9 cellular contexts compared by ENCODE assay signal in genomic region chr7:102592477-102593017, GRCh38. TPM values are rescaled to one million over a fixed set of nuclear protein-coding genes. Genes with fewer than 3 reads are reported as not detected.
A peak's percentile ranks its signal among the peaks of the same experiment; 100 is the strongest.
DNase-seq lines count a peak whose midpoint lies in the region; ATAC-seq, FAIRE-seq and TF ChIP-seq lines count a peak whose summit lies in the region.
"Not testable (repeated sequence)": the region's sequence is repeated elsewhere in the genome, so short reads cannot be mapped to it uniquely, and the experiment has no call there.
"Had no signal": no experiment of that assay in that cellular context is flagged by ENCODE, and none has a peak within 500 bp of the region (broad histone marks: within the 10 kb centered on the region; RNA-seq: fewer than 3 reads in every experiment).

No MANE protein-coding gene starts in this region.

- intact Hi-C loops in CD4-positive, alpha-beta memory T cell (cut with micrococcal nuclease); activated CD4-positive, alpha-beta T cell treated with anti-CD3 and anti-CD28 coated beads, Interleukin-2, amount 10 ng/mL, durations not matched to agents 24 days and 14 days (cut with micrococcal nuclease); K562 (cut with micrococcal nuclease); lower leg skin (cut with DNase I; ENCODE audit: low total_unique reads): not testable (repeated sequence)

- not testable (repeated sequence) for H3K9me3 Mint-ChIP-seq in CD4-positive, alpha-beta memory T cell; activated CD4-positive, alpha-beta T cell treated with anti-CD3 and anti-CD28 coated beads, Interleukin-2, amount 10 ng/mL, durations not matched to agents 24 days and 14 days

- H3K27me3 ChIP-seq in CD4-positive, alpha-beta memory T cell (ENCODE audit: insufficient read depth, low read length); K562 (ENCODE audit: control insufficient read depth in 2 of 2, insufficient read depth in 2 of 2, low read length in 2 of 2): not testable (repeated sequence)

- H3K9ac ChIP-seq in K562 (ENCODE audit: insufficient read depth in 1 of 2, low read depth in 2 of 2, low read length in 2 of 2): not testable (repeated sequence)

- TF ChIP-seq RAD21 in K562 (CRISPR knock-in tag; conservative IDR thresholded peaks at IDR 0.05 in 1 of 2, IDR thresholded peaks at IDR 0.05 in 1 of 2): not testable (repeated sequence)

- CTCF ChIA-PET in CD4-positive, alpha-beta memory T cell (lab: Charles Lee; ENCODE audit: partially characterized antibody); K562 (lab: Yijun Ruan, JAX; ENCODE audit: low intra/inter-chr PET ratio): not testable (repeated sequence)

- not testable (repeated sequence) for H4K20me1 ChIP-seq in K562 (replicated peaks; ENCODE audit: control insufficient read depth, insufficient read depth, low read length)

- 0% methylated on average over 6 of the region's 26 CpGs for WGBS in K562 (ENCODE audit: insufficient coverage, low coverage, missing lambda C conversion rate)
- WGBS in lower leg skin, 2 donors: 28 to 34% methylated on average over 11 of the region's 26 CpGs

- H3K36me3 Mint-ChIP-seq in CD4-positive, alpha-beta memory T cell; activated CD4-positive, alpha-beta T cell treated with anti-CD3 and anti-CD28 coated beads, Interleukin-2, amount 10 ng/mL, durations not matched to agents 24 days and 14 days (ENCODE audit: low read depth): not testable (repeated sequence)

- TF ChIP-seq CTCF in K562 (IDR thresholded peaks at IDR 0.05 in 2 of 3, conservative IDR thresholded peaks at IDR 0.05 in 1 of 3; ENCODE audit: insufficient read depth in 2 of 3, low read depth in 1 of 3, low read length in 3 of 3); lower leg skin (IDR thresholded peaks at IDR 0.05): not testable (repeated sequence)

- H3K9me3 ChIP-seq in CD4-positive, alpha-beta memory T cell (ENCODE audit: control insufficient read depth in 1 of 2, low read length in 2 of 2); K562 (replicated peaks; ENCODE audit: control insufficient read depth, insufficient read depth, low read depth, low read length): not testable (repeated sequence)

- in situ Hi-C loops in K562 (cut with MboI): not testable (repeated sequence)

- H3K4me1 ChIP-seq in CD4-positive, alpha-beta memory T cell (ENCODE audit: insufficient read depth, low read length); K562 (replicated peaks in 1 of 2; ENCODE audit: control insufficient read depth in 2 of 2, insufficient read depth in 2 of 2, low read length in 2 of 2): not testable (repeated sequence)

- not testable (repeated sequence) for H3K27ac Mint-ChIP-seq in CD4-positive, alpha-beta memory T cell; activated CD4-positive, alpha-beta T cell treated with anti-CD3 and anti-CD28 coated beads, Interleukin-2, amount 10 ng/mL, durations not matched to agents 24 days and 14 days

- not testable (repeated sequence) for H3K27ac ChIP-seq in CD4-positive, alpha-beta memory T cell (ENCODE audit: low read depth, low read length); K562 (ENCODE audit: extremely low read depth, low read depth, low read length)

- TF ChIP-seq EP300 in K562 (IDR thresholded peaks at IDR 0.05; ENCODE audit: low read length): not testable (repeated sequence)

- not testable (repeated sequence) for H3K36me3 ChIP-seq in CD4-positive, alpha-beta memory T cell (ENCODE audit: insufficient read depth, low read length); K562 (ENCODE audit: control insufficient read depth, insufficient read depth, low read length)

- not testable (repeated sequence) for H3K9me1 ChIP-seq in K562 (ENCODE audit: control insufficient read depth, insufficient read depth, low read length)

- not testable (repeated sequence) for H3K79me2 ChIP-seq in K562 (ENCODE audit: control insufficient read depth, insufficient read depth, low read length)

- H3K4me3 Mint-ChIP-seq in CD4-positive, alpha-beta memory T cell; activated CD4-positive, alpha-beta T cell treated with anti-CD3 and anti-CD28 coated beads, Interleukin-2, amount 10 ng/mL, durations not matched to agents 24 days and 14 days: not testable (repeated sequence)

- FAIRE-seq in K562 (lab: Jason Lieb, UNC): not testable (repeated sequence)

- ATAC-seq in GM19455 (IDR thresholded peaks at IDR 0.05; ENCODE audit: unreplicated experiment) (peak; percentile 70), HG02798 (IDR thresholded peaks at IDR 0.05; ENCODE audit: poor library complexity, unreplicated experiment) (peak; percentile 57), HG03442 (IDR thresholded peaks at IDR 0.05; ENCODE audit: unreplicated experiment) (peak; percentile 54), K562 (peak; percentile 89)

- DNase-seq in CD4-positive, alpha-beta memory T cell: peak; percentile 40 to 77 (median 49)
- DNase-seq in activated CD4-positive, alpha-beta T cell treated with anti-CD3 and anti-CD28 coated beads, Interleukin-2, amount 10 ng/mL, durations not matched to agents 24 days and 14 days: peak; percentile 70
- not testable (repeated sequence) for DNase-seq in K562 (ENCODE audit: extremely low read depth in 1 of 4, low spot score in 3 of 4)
- DNase-seq in lower leg skin (ENCODE audit: low spot score in 2 of 2): peak; percentile 67 to 87
- peak; percentile 1 for DNase-seq in stimulated activated CD8-positive, alpha-beta memory T cell treated with anti-CD3 and anti-CD28 coated beads, Interleukin-12 subunit alpha, Interleukin-12 subunit beta, amount 100 ng/mL, for 24 hours (ENCODE audit: extremely low read depth)

- H2AFZ ChIP-seq in K562 (ENCODE audit: low read depth, low read length): not testable (repeated sequence)

- BruUV-seq in K562 (replicated peaks; lab: Mats Ljungman, UMichigan): not testable (repeated sequence)

- not testable (repeated sequence) for H3K4me2 ChIP-seq in K562 (ENCODE audit: insufficient read depth, low read length)

- H3K4me1 Mint-ChIP-seq in CD4-positive, alpha-beta memory T cell; activated CD4-positive, alpha-beta T cell treated with anti-CD3 and anti-CD28 coated beads, Interleukin-2, amount 10 ng/mL, durations not matched to agents 24 days and 14 days: not testable (repeated sequence)

- H3K27me3 Mint-ChIP-seq in CD4-positive, alpha-beta memory T cell; activated CD4-positive, alpha-beta T cell treated with anti-CD3 and anti-CD28 coated beads, Interleukin-2, amount 10 ng/mL, durations not matched to agents 24 days and 14 days: not testable (repeated sequence)

- POLR2A ChIA-PET in CD4-positive, alpha-beta memory T cell (lab: Charles Lee; ENCODE audit: partially characterized antibody); K562 (lab: Yijun Ruan, JAX): not testable (repeated sequence)

- TF ChIP-seq POLR2A in K562 (conservative IDR thresholded peaks at IDR 0.05); lower leg skin (IDR thresholded peaks at IDR 0.05): not testable (repeated sequence)

- H3K4me3 ChIP-seq in CD4-positive, alpha-beta memory T cell (ENCODE audit: low read length in 2 of 2); K562; lower leg skin (ENCODE audit: low read depth, poor library complexity, severe bottlenecking): not testable (repeated sequence)

RNA-seq across cellular contexts. Expression of gene POLR2J3, which starts 20.2 kb away (rescaled TPM):
- 100 to 1,000 TPM in 1 of 2 experiments, 10 to 100 TPM in 1; 94.1 to 119 TPM for total RNA-seq in CD4-positive, alpha-beta memory T cell
- 10 to 100 TPM; 21.0 to 58.9 TPM for polyA plus RNA-seq in CD4-positive, alpha-beta memory T cell
- 49.3 and 50.9 TPM in 2 replicates for total RNA-seq in activated CD4-positive, alpha-beta T cell treated with anti-CD3 and anti-CD28 coated beads, Interleukin-2, amount 10 ng/mL, durations not matched to agents 24 days and 14 days
- total RNA-seq in K562 (2011; cell fraction: chromatin; rRNA removed; ENCODE audit: low replicate concordance): 669 and 806 TPM in 2 replicates
- total RNA-seq in K562 (2011; cell fraction: nucleolus; rRNA removed): 366 and 414 TPM in 2 replicates
- 540 and 610 TPM in 2 replicates for total RNA-seq in K562 (2011; cell fraction: nucleoplasm; rRNA removed)
- total RNA-seq in K562 (2014; rRNA removed) (30.9 and 39.3 TPM in 2 replicates), K562 (2014; rRNA removed; fragmentation: Illumina TruSeq; extraction: Trizol) (112 and 146 TPM in 2 replicates), K562 (2015; rRNA removed; fragmentation: Illumina TruSeq; extraction: Trizol) (121 and 126 TPM in 2 replicates), K562 (2021) (35.4 and 35.5 TPM in 2 replicates), lower leg skin (10 to 100 TPM in 3 of 4 donors, 1 to 10 TPM in 1; 5.8 to 21.0 (median 15.9) TPM)
- polyA plus RNA-seq in K562 (2011; rRNA removed) (58.5 and 107 TPM in 2 replicates), K562 (2014; fragmentation: Illumina TruSeq; extraction: Trizol) (114 and 170 TPM in 2 replicates), K562 (2014; fragmentation: Nextera tagmentation; extraction: Ambion mirVana) (10 to 100 TPM; 59.6 to 62.9 TPM), K562 (2014; rRNA removed) (38.5 and 44.8 TPM in 2 replicates)
- polyA plus RNA-seq in K562 (2011; cell fraction: cytosol; rRNA removed): 39.7 and 49.1 TPM in 2 replicates
- polyA plus RNA-seq in K562 (2011; cell fraction: nucleus; rRNA removed): 127 and 175 TPM in 2 replicates
- 56.0 and 88.4 TPM in 2 replicates for polyA plus RNA-seq in K562 (2012)
- 79.3 and 93.4 TPM in 2 replicates for polyA minus RNA-seq in K562 (2011; rRNA and poly(A)+ RNA removed)
- 19.3 and 26.9 TPM in 2 replicates for polyA minus RNA-seq in K562 (2011; cell fraction: cytosol; rRNA and poly(A)+ RNA removed)
- 143 and 182 TPM in 2 replicates for polyA minus RNA-seq in K562 (2011; cell fraction: nucleus; rRNA and poly(A)+ RNA removed)

RNA-seq across cellular contexts. Expression of gene RASA4, which starts 24.0 kb away (rescaled TPM):
- total RNA-seq in CD4-positive, alpha-beta memory T cell: 10 to 100 TPM; 37.8 to 43.3 TPM
- polyA plus RNA-seq in CD4-positive, alpha-beta memory T cell: 10 to 100 TPM in 1 of 2 donors, 1 to 10 TPM in 1; 7.7 to 24.3 TPM
- 52.8 and 54.1 TPM in 2 replicates for total RNA-seq in activated CD4-positive, alpha-beta T cell treated with anti-CD3 and anti-CD28 coated beads, Interleukin-2, amount 10 ng/mL, durations not matched to agents 24 days and 14 days
- 42.6 and 152 TPM in 2 replicates for total RNA-seq in K562 (2011; cell fraction: chromatin; rRNA removed; ENCODE audit: low replicate concordance)
- 83.8 and 91.7 TPM in 2 replicates for total RNA-seq in K562 (2011; cell fraction: nucleolus; rRNA removed)
- total RNA-seq in K562 (2011; cell fraction: nucleoplasm; rRNA removed): 49.6 and 54.0 TPM in 2 replicates
- 4.6 and 5.8 TPM in 2 replicates for total RNA-seq in K562 (2014; rRNA removed)
- 0.99 and 1.4 TPM in 2 replicates for total RNA-seq in K562 (2014; rRNA removed; fragmentation: Illumina TruSeq; extraction: Trizol)
- total RNA-seq in K562 (2015; rRNA removed; fragmentation: Illumina TruSeq; extraction: Trizol): 1.9 and 2.8 TPM in 2 replicates
- total RNA-seq in K562 (2021): 7.7 and 10.9 TPM in 2 replicates
- polyA plus RNA-seq in K562 (2011; rRNA removed): 4.8 and 7.7 TPM in 2 replicates
- polyA plus RNA-seq in K562 (2011; cell fraction: cytosol; rRNA removed): 6.1 and 7.5 TPM in 2 replicates
- 27.4 and 60.3 TPM in 2 replicates for polyA plus RNA-seq in K562 (2011; cell fraction: nucleus; rRNA removed)
- polyA plus RNA-seq in K562 (2012): 6.3 and 11.2 TPM in 2 replicates
- polyA plus RNA-seq in K562 (2014; fragmentation: Illumina TruSeq; extraction: Trizol): 2.8 and 4.3 TPM in 2 replicates
- under 1 TPM; 0.36 to 0.52 TPM for polyA plus RNA-seq in K562 (2014; fragmentation: Nextera tagmentation; extraction: Ambion mirVana)
- 6.1 and 8.7 TPM in 2 replicates for polyA plus RNA-seq in K562 (2014; rRNA removed)
- 9.8 and 18.0 TPM in 2 replicates for polyA minus RNA-seq in K562 (2011; rRNA and poly(A)+ RNA removed)
- polyA minus RNA-seq in K562 (2011; cell fraction: cytosol; rRNA and poly(A)+ RNA removed): 8.4 and 12.8 TPM in 2 replicates
- polyA minus RNA-seq in K562 (2011; cell fraction: nucleus; rRNA and poly(A)+ RNA removed): 23.4 and 27.2 TPM in 2 replicates
- total RNA-seq in lower leg skin: 10 to 100 TPM; 12.9 to 32.0 (median 26.2) TPM

RNA-seq across cellular contexts. Expression of gene SPDYE2, which starts 41.5 kb away (rescaled TPM):
- total RNA-seq in CD4-positive, alpha-beta memory T cell: under 1 TPM; 0.20 to 0.28 TPM
- polyA plus RNA-seq in CD4-positive, alpha-beta memory T cell: 1 to 10 TPM in 1 of 2 donors, not detected in 1; 1.7 TPM
- total RNA-seq in activated CD4-positive, alpha-beta T cell treated with anti-CD3 and anti-CD28 coated beads, Interleukin-2, amount 10 ng/mL, durations not matched to agents 24 days and 14 days: 0.19 TPM in 1 of 2 replicates, not detected in the other
- 0.37 TPM in 1 of 2 replicates, not detected in the other for total RNA-seq in K562 (2011; cell fraction: chromatin; rRNA removed; ENCODE audit: low replicate concordance)
- not detected in 2 replicates for total RNA-seq in K562 (2011; cell fraction: nucleolus; rRNA removed)
- total RNA-seq in K562 (2011; cell fraction: nucleoplasm; rRNA removed): not detected in 2 replicates
- not detected in 2 replicates for total RNA-seq in K562 (2014; rRNA removed)
- not detected in 2 replicates for total RNA-seq in K562 (2014; rRNA removed; fragmentation: Illumina TruSeq; extraction: Trizol)
- total RNA-seq in K562 (2015; rRNA removed; fragmentation: Illumina TruSeq; extraction: Trizol): not detected in 2 replicates
- total RNA-seq in K562 (2021): not detected in 2 replicates
- not detected in 2 replicates for polyA plus RNA-seq in K562 (2011; rRNA removed)
- polyA plus RNA-seq in K562 (2011; cell fraction: cytosol; rRNA removed): not detected in 2 replicates
- polyA plus RNA-seq in K562 (2011; cell fraction: nucleus; rRNA removed): not detected in 2 replicates
- polyA plus RNA-seq in K562 (2012): 1.2 and 2.4 TPM in 2 replicates
- not detected in 2 replicates for polyA plus RNA-seq in K562 (2014; fragmentation: Illumina TruSeq; extraction: Trizol)
- polyA plus RNA-seq in K562 (2014; fragmentation: Nextera tagmentation; extraction: Ambion mirVana): under 1 TPM; 0.34 to 0.76 TPM
- not detected in 2 replicates for polyA plus RNA-seq in K562 (2014; rRNA removed)
- not detected in 2 replicates for polyA minus RNA-seq in K562 (2011; rRNA and poly(A)+ RNA removed)
- polyA minus RNA-seq in K562 (2011; cell fraction: cytosol; rRNA and poly(A)+ RNA removed): not detected in 2 replicates
- not detected in 2 replicates for polyA minus RNA-seq in K562 (2011; cell fraction: nucleus; rRNA and poly(A)+ RNA removed)
- under 1 TPM in 1 of 4 donors, not detected in 3; 0.39 TPM for total RNA-seq in lower leg skin
- total RNA-seq: RPMI7951 had no signal

RNA-seq across cellular contexts. Expression of gene UPK3BL2, which starts 49.1 kb away (rescaled TPM):
- total RNA-seq in CD4-positive, alpha-beta memory T cell: 10 to 100 TPM; 46.0 to 51.1 TPM
- 1 to 10 TPM in 1 of 2 donors, under 1 TPM in 1; 0.94 to 5.5 TPM for polyA plus RNA-seq in CD4-positive, alpha-beta memory T cell
- total RNA-seq in activated CD4-positive, alpha-beta T cell treated with anti-CD3 and anti-CD28 coated beads, Interleukin-2, amount 10 ng/mL, durations not matched to agents 24 days and 14 days: 14.1 and 19.2 TPM in 2 replicates
- 59.6 and 142 TPM in 2 replicates for total RNA-seq in K562 (2011; cell fraction: chromatin; rRNA removed; ENCODE audit: low replicate concordance)
- 57.0 and 58.6 TPM in 2 replicates for total RNA-seq in K562 (2011; cell fraction: nucleolus; rRNA removed)
- 63.1 and 82.7 TPM in 2 replicates for total RNA-seq in K562 (2011; cell fraction: nucleoplasm; rRNA removed)
- 5.6 and 9.1 TPM in 2 replicates for total RNA-seq in K562 (2014; rRNA removed)
- 3.4 and 3.7 TPM in 2 replicates for total RNA-seq in K562 (2014; rRNA removed; fragmentation: Illumina TruSeq; extraction: Trizol)
- total RNA-seq in K562 (2015; rRNA removed; fragmentation: Illumina TruSeq; extraction: Trizol): 7.7 and 7.8 TPM in 2 replicates
- 17.0 and 17.6 TPM in 2 replicates for total RNA-seq in K562 (2021)
- 6.0 and 9.1 TPM in 2 replicates for polyA plus RNA-seq in K562 (2011; rRNA removed)
- polyA plus RNA-seq in K562 (2011; cell fraction: cytosol; rRNA removed): 4.2 and 12.3 TPM in 2 replicates
- 38.0 and 69.8 TPM in 2 replicates for polyA plus RNA-seq in K562 (2011; cell fraction: nucleus; rRNA removed)
- 5.3 and 17.9 TPM in 2 replicates for polyA plus RNA-seq in K562 (2012)
- polyA plus RNA-seq in K562 (2014; fragmentation: Illumina TruSeq; extraction: Trizol): 7.9 and 11.4 TPM in 2 replicates
- polyA plus RNA-seq in K562 (2014; fragmentation: Nextera tagmentation; extraction: Ambion mirVana): under 1 TPM in 1 of 2 experiments, not detected in 1; 0.77 TPM
- 24.8 and 26.1 TPM in 2 replicates for polyA plus RNA-seq in K562 (2014; rRNA removed)
- polyA minus RNA-seq in K562 (2011; rRNA and poly(A)+ RNA removed): 1.1 and 3.8 TPM in 2 replicates
- 2.5 and 7.6 TPM in 2 replicates for polyA minus RNA-seq in K562 (2011; cell fraction: cytosol; rRNA and poly(A)+ RNA removed)
- polyA minus RNA-seq in K562 (2011; cell fraction: nucleus; rRNA and poly(A)+ RNA removed): 4.0 and 5.5 TPM in 2 replicates
- total RNA-seq in lower leg skin: 10 to 100 TPM in 1 of 4 donors, 1 to 10 TPM in 3; 2.0 to 22.0 (median 5.2) TPM
- total RNA-seq: RPMI7951 had no signal

RNA-seq across cellular contexts. Expression of gene UPK3BL1, which starts 50.0 kb away (rescaled TPM):
- total RNA-seq in CD4-positive, alpha-beta memory T cell: 10 to 100 TPM; 43.3 to 46.3 TPM
- polyA plus RNA-seq in CD4-positive, alpha-beta memory T cell: 10 to 100 TPM; 20.1 to 26.8 TPM
- 14.4 and 23.0 TPM in 2 replicates for total RNA-seq in activated CD4-positive, alpha-beta T cell treated with anti-CD3 and anti-CD28 coated beads, Interleukin-2, amount 10 ng/mL, durations not matched to agents 24 days and 14 days
- 81.0 and 155 TPM in 2 replicates for total RNA-seq in K562 (2011; cell fraction: chromatin; rRNA removed; ENCODE audit: low replicate concordance)
- total RNA-seq in K562 (2011; cell fraction: nucleolus; rRNA removed): 96.3 and 106 TPM in 2 replicates
- total RNA-seq in K562 (2011; cell fraction: nucleoplasm; rRNA removed): 109 and 126 TPM in 2 replicates
- 14.0 and 23.2 TPM in 2 replicates for total RNA-seq in K562 (2014; rRNA removed)
- total RNA-seq in K562 (2014; rRNA removed; fragmentation: Illumina TruSeq; extraction: Trizol): 9.9 and 13.1 TPM in 2 replicates
- 21.7 and 23.5 TPM in 2 replicates for total RNA-seq in K562 (2015; rRNA removed; fragmentation: Illumina TruSeq; extraction: Trizol)
- total RNA-seq in K562 (2021): 18.8 and 19.3 TPM in 2 replicates
- 20.9 and 23.9 TPM in 2 replicates for polyA plus RNA-seq in K562 (2011; rRNA removed)
- polyA plus RNA-seq in K562 (2011; cell fraction: cytosol; rRNA removed): 9.3 and 14.3 TPM in 2 replicates
- polyA plus RNA-seq in K562 (2011; cell fraction: nucleus; rRNA removed): 77.1 and 146 TPM in 2 replicates
- polyA plus RNA-seq in K562 (2012): 15.2 and 55.9 TPM in 2 replicates
- polyA plus RNA-seq in K562 (2014; fragmentation: Illumina TruSeq; extraction: Trizol): 15.6 and 20.9 TPM in 2 replicates
- polyA plus RNA-seq in K562 (2014; fragmentation: Nextera tagmentation; extraction: Ambion mirVana): 1 to 10 TPM; 3.9 to 7.5 TPM
- polyA plus RNA-seq in K562 (2014; rRNA removed): 27.8 and 36.3 TPM in 2 replicates
- 3.0 TPM in 1 of 2 replicates, not detected in the other for polyA minus RNA-seq in K562 (2011; rRNA and poly(A)+ RNA removed)
- 9.5 and 15.5 TPM in 2 replicates for polyA minus RNA-seq in K562 (2011; cell fraction: cytosol; rRNA and poly(A)+ RNA removed)
- 8.4 and 15.1 TPM in 2 replicates for polyA minus RNA-seq in K562 (2011; cell fraction: nucleus; rRNA and poly(A)+ RNA removed)
- total RNA-seq in lower leg skin: 10 to 100 TPM; 25.5 to 41.8 (median 40.9) TPM
